8 cellular contexts compared by ENCODE assay signal in the genomic region with DNA sequence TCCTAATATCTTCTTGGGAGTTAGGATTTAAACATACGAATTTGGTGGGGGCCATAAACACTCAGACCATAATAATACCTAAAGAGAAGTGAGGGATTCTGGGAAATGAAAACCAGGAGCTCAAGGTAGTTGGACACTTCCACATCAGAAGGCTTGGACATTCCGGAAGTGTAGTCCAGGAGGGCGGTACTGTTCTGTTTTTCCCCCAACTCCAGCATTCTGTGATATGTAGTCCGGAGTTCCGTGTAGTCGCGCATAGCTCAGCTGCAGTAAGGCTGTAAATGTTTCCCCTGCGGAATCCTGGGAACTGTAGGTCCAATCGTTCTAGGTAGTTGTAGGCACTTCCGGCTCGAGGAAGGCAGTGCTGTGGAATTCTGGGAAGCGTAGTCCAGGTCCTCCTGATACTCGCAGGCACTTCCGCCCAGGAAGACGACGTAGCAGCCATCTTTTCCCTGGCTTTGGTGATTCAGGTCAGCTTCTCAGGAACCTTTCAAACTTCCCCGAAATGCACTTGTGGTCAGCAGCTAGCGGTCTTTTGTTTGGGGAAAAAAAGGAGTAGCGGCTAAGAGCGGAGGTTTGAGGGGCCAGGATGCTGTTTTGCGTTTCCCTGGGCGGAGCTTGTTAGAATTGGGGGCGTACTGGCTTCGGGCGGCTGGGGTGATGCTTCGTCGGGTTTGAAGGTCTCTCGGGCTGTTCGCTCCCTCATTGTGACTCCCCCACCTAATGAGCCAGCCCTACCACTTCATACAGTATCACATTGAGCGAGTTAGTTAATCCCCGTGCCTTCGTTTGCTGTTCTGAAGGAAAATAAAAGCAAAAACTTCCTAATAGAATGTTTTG. TPM values are rescaled to one million over a fixed set of nuclear protein-coding genes. Genes with fewer than 3 reads are reported as not detected.
DNase-seq lines count a peak whose midpoint lies in the region; ATAC-seq and TF ChIP-seq lines count a peak whose summit lies in the region.

A gene (plus strand): TSS at position 428 of the 840 bp plus-strand sequence. CDS start 4,981 bp downstream, outside the sequence.

- H3K23ac ChIP-seq in mesendoderm (ENCODE audit: low read length) = no peak within 1 kb of the TSS

- peaks cover 21% of the 10 kb centered on the region for H3K36me3 ChIP-seq in CD8-positive, alpha-beta T cell (ENCODE audit: insufficient read depth, low read length)
- H3K36me3 ChIP-seq in endodermal cell (ENCODE audit: control insufficient read depth, insufficient read depth, low read length) (peaks cover 31% of the 10 kb centered on the region), mesendoderm (ENCODE audit: control insufficient read depth, insufficient read depth, low read length) (peaks cover 2% of the 10 kb centered on the region)

- peaks cover 12% of the 10 kb centered on the region for H3K9me3 ChIP-seq in CD8-positive, alpha-beta T cell (ENCODE audit: low read length)
- H3K9me3 ChIP-seq in endodermal cell (ENCODE audit: control insufficient read depth, low read length) = peaks cover 7% of the 10 kb centered on the region

- H3K27ac Mint-ChIP-seq in CD8-positive, alpha-beta T cell = peak within 1 kb of the TSS; percentile 99
- peak within 1 kb of the TSS; percentile 98 for H3K27ac Mint-ChIP-seq in endodermal cell

- H3K27me3 ChIP-seq in CD8-positive, alpha-beta T cell (ENCODE audit: insufficient read depth, low read length) = no peaks in the 10 kb centered on the region
- H3K27me3 ChIP-seq in endodermal cell (ENCODE audit: control insufficient read depth, insufficient read depth, low read length, poor library complexity, severe bottlenecking) = peaks cover 5% of the 10 kb centered on the region
- H3K27me3 ChIP-seq in mesendoderm (ENCODE audit: insufficient read depth, low read length, poor library complexity) = no peaks in the 10 kb centered on the region

- ATAC-seq in CD8-positive, alpha-beta T cell = peak; percentile 92
- peak; percentile 86 for ATAC-seq in GM19463 (IDR thresholded peaks at IDR 0.05; ENCODE audit: unreplicated experiment)

- H3K4me1 Mint-ChIP-seq in CD8-positive, alpha-beta T cell (ENCODE audit: low read depth) = peaks cover 31% of the 10 kb centered on the region
- H3K4me1 Mint-ChIP-seq in endodermal cell = peaks cover 9% of the 10 kb centered on the region

- peak within 1 kb of the TSS; percentile 70 for H4K8ac ChIP-seq in mesendoderm (ENCODE audit: low read depth, low read length)

- peak within 1 kb of the TSS; percentile 65 for H3K4me2 ChIP-seq in mesendoderm (ENCODE audit: low read length)

- peak within 1 kb of the TSS; percentile 85 for H3K4ac ChIP-seq in mesendoderm (ENCODE audit: low read depth, low read length)

- H3K36me3 Mint-ChIP-seq in CD8-positive, alpha-beta T cell = peaks cover 45% of the 10 kb centered on the region
- H3K36me3 Mint-ChIP-seq in endodermal cell (ENCODE audit: low read depth) = peaks cover 32% of the 10 kb centered on the region

- H2AK5ac ChIP-seq in mesendoderm (ENCODE audit: low read length) = no peak within 1 kb of the TSS

- peak within 1 kb of the TSS; percentile 69 for H3K9ac ChIP-seq in endodermal cell (ENCODE audit: extremely low read depth, low read length, poor library complexity, severe bottlenecking)
- H3K9ac ChIP-seq in mesendoderm (ENCODE audit: low read length) = peak within 1 kb of the TSS; percentile 81

- WGBS in endodermal cell (ENCODE audit: insufficient coverage in 1 of 2, insufficient read length in 1 of 2), 2 experiments = 0% methylated on average over 18 to 31 of the region's 32 CpGs
- WGBS in mesendoderm (ENCODE audit: extremely low coverage, insufficient coverage, low lambda C conversion rate) = no CpG with 5 or more reads among the region's 32 CpGs

- POLR2A ChIA-PET in CD8-positive, alpha-beta T cell (lab: Charles Lee) = interaction anchor here (0.6 to 2.8 kb wide), 9 partner anchors 10 to 140 kb away, joined by 3 to 13 read pairs (median 4); a partner anchor contains a TSS

- no peak within 1 kb of the TSS for H2BK15ac ChIP-seq in mesendoderm (replicated peaks; ENCODE audit: low read depth)

- H3K79me2 ChIP-seq in mesendoderm (ENCODE audit: control insufficient read depth, insufficient read depth, low read length) = peaks cover 3% of the 10 kb centered on the region

- DNase-seq in CD8-positive, alpha-beta T cell = peak; percentile 61 to 87 (median 74)
- DNase-seq in HT-29 (ENCODE audit: low spot score) = peak; percentile 99
- DNase-seq in NOMO-1 (lab: John Stamatoyannopoulos, UW; ENCODE audit: unreplicated experiment in 2 of 2) = peak; percentile 94 to 96
- peak; percentile 40 to 70 (median 47) for DNase-seq in activated CD8-positive, alpha-beta memory T cell treated with anti-CD3 and anti-CD28 coated beads for 48 hours (ENCODE audit: low read depth in 2 of 3, low spot score in 2 of 3)
- peak; percentile 94 for DNase-seq in endodermal cell
- DNase-seq in mesendoderm = peak; percentile 98
- peak; percentile 62 for DNase-seq in stimulated activated CD8-positive, alpha-beta memory T cell treated with anti-CD3 and anti-CD28 coated beads, Interleukin-15, amount 100 ng/mL, for 1 hour (ENCODE audit: low read depth)

- H3K27ac ChIP-seq in CD8-positive, alpha-beta T cell (ENCODE audit: low read depth, low read length) = peak within 1 kb of the TSS; percentile 69
- H3K27ac ChIP-seq in endodermal cell (ENCODE audit: low read depth, low read length) = peak within 1 kb of the TSS; percentile 48
- no peak within 1 kb of the TSS for H3K27ac ChIP-seq in mesendoderm (ENCODE audit: low read depth, low read length)

- H3K27me3 Mint-ChIP-seq in CD8-positive, alpha-beta T cell (ENCODE audit: low read depth) = no peaks in the 10 kb centered on the region
- H3K27me3 Mint-ChIP-seq in endodermal cell (ENCODE audit: insufficient read depth) = peaks cover 27% of the 10 kb centered on the region

- peak within 1 kb of the TSS; percentile 98 for H3K4me3 Mint-ChIP-seq in CD8-positive, alpha-beta T cell
- H3K4me3 Mint-ChIP-seq in endodermal cell = peak within 1 kb of the TSS; percentile 93

- H3K56ac ChIP-seq in mesendoderm (ENCODE audit: low read length) = peak within 1 kb of the TSS; percentile 87

- H3K79me1 ChIP-seq in mesendoderm (ENCODE audit: low read length) = peaks cover 3% of the 10 kb centered on the region

- H3K18ac ChIP-seq in mesendoderm (ENCODE audit: low read length) = peak within 1 kb of the TSS; percentile 91

- H2BK5ac ChIP-seq in mesendoderm (ENCODE audit: low read length) = no peak within 1 kb of the TSS

- H3K4me3 ChIP-seq in CD8-positive, alpha-beta T cell (ENCODE audit: low read depth, low read length) = peak within 1 kb of the TSS; percentile 72
- H3K4me3 ChIP-seq in endodermal cell (ENCODE audit: low read length) (peak within 1 kb of the TSS; percentile 92), mesendoderm (ENCODE audit: low read length) (peak within 1 kb of the TSS; percentile 77)

- H3K9me3 Mint-ChIP-seq in CD8-positive, alpha-beta T cell = peaks cover 22% of the 10 kb centered on the region
- peaks cover 2% of the 10 kb centered on the region for H3K9me3 Mint-ChIP-seq in endodermal cell

- no peak for TF ChIP-seq CTCF in CD8-positive, alpha-beta T cell (IDR thresholded peaks at IDR 0.05)
- TF ChIP-seq CTCF in endodermal cell (conservative IDR thresholded peaks at IDR 0.05) = no peak

- H4K5ac ChIP-seq in mesendoderm (ENCODE audit: low read length) = no peak within 1 kb of the TSS

- CTCF ChIA-PET in CD8-positive, alpha-beta T cell (lab: Charles Lee) = interaction anchor here (1.0 kb wide), 1 partner anchor 338 kb away, joined by 3 read pairs; a partner anchor contains a TSS

- intact Hi-C loops in CD8-positive, alpha-beta T cell (cut with DNase I, micrococcal nuclease) = loop anchor here (1.0 to 10.0 kb wide), 15 partner anchors 24 to 730 kb away; a partner anchor contains a TSS

- peaks cover 10% of the 10 kb centered on the region for H3K4me1 ChIP-seq in CD8-positive, alpha-beta T cell (ENCODE audit: insufficient read depth, low read length)
- H3K4me1 ChIP-seq in endodermal cell (ENCODE audit: control insufficient read depth, insufficient read depth, low read length) (no peaks in the 10 kb centered on the region), mesendoderm (ENCODE audit: control insufficient read depth, low read depth, low read length) (no peaks in the 10 kb centered on the region)

- no peak within 1 kb of the TSS for H2BK120ac ChIP-seq in mesendoderm (ENCODE audit: low read depth, low read length)

RNA-seq across cellular contexts. Expression of the gene that starts here (rescaled TPM):
- 10 to 100 TPM in 1 of 2 experiments, 1 to 10 TPM in 1; 9.1 to 10.8 TPM for total RNA-seq in CD8-positive, alpha-beta T cell
- total RNA-seq in HT-29 (2014; rRNA removed; shearing (Covaris generic)) = 9.0 and 18.4 TPM in 2 replicates
- 10 to 100 TPM; 21.0 to 28.0 TPM for total RNA-seq in endodermal cell
- polyA plus RNA-seq in endodermal cell (2013, experiment 1 of 2) = 32.3 TPM
- polyA plus RNA-seq in endodermal cell (2013, experiment 2 of 2) = 24.3 TPM
- polyA plus RNA-seq in mesendoderm (2013, experiment 1 of 2) = 10.3 TPM
- polyA plus RNA-seq in mesendoderm (2013, experiment 2 of 2) = 10.6 TPM

Comparison
In these comparisons a context has a peak if more than half of its experiments do, and no peak if none do; other contexts are left out.
1. DNase-seq: peak in every context shown above with its lines; median percentile 99 in HT-29; 98 in mesendoderm; 95 in NOMO-1; 94 in endodermal cell; 74 in CD8-positive, alpha-beta T cell; 62 in stimulated activated CD8-positive, alpha-beta memory T cell treated with anti-CD3 and anti-CD28 coated beads, Interleukin-15, amount 100 ng/mL, for 1 hour; 47 in activated CD8-positive, alpha-beta memory T cell treated with anti-CD3 and anti-CD28 coated beads for 48 hours.